ENCODE assay signal across 1 cellular context in the genomic region with DNA sequence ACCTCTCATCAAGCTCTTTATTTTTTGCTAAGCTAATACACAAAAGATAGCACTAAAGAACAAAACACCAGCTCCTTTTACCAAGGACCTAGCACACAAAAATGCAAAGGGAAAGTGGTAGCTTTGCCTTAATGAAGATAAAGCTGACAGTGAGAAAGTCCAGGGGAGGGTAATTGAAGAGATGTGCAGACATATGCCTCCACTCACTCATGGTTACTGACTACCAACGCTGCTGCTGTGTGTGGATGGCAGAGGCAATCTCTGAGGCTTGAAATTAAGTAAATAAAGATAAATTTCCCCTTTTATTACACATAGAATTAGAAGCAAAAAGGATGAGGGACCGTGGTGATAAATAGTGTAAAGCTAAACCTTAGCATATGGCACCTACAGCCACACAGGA.
A peak's percentile ranks its signal among the peaks of the same experiment; 100 is the strongest.
TF ChIP-seq lines count a peak whose summit lies in the region.

No MANE protein-coding gene starts in this region.

TF ChIP-seq in SK-N-SH treated with all-trans-retinoic acid at 6 μM for 48 hours, 23 proteins besides CTCF, POLR2A, EP300 and RAD21 (continued from another document):
- no peak; the same call in 1 of the 2 replicates for TF ChIP-seq CSRNP3 (CRISPR knock-in tag; IDR thresholded peaks at IDR 0.05)
- peak; percentile 72; the same call in 1 of the 2 replicates for TF ChIP-seq ZNF70 (CRISPR knock-in tag; IDR thresholded peaks at IDR 0.05)
- TF ChIP-seq, protein P1, sequence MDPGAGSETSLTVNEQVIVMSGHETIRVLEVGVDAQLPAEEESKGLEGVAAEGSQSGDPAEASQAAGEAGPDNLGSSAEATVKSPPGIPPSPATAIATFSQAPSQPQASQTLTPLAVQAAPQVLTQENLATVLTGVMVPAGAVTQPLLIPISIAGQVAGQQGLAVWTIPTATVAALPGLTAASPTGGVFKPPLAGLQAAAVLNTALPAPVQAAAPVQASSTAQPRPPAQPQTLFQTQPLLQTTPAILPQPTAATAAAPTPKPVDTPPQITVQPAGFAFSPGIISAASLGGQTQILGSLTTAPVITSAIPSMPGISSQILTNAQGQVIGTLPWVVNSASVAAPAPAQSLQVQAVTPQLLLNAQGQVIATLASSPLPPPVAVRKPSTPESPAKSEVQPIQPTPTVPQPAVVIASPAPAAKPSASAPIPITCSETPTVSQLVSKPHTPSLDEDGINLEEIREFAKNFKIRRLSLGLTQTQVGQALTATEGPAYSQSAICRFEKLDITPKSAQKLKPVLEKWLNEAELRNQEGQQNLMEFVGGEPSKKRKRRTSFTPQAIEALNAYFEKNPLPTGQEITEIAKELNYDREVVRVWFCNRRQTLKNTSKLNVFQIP (CRISPR knock-in tag; IDR thresholded peaks at IDR 0.05; ENCODE audit: borderline replicate concordance, low read depth) = peak; percentile 39; the same call in 1 of the 2 replicates
- TF ChIP-seq TOX (CRISPR knock-in tag; IDR thresholded peaks at IDR 0.05; ENCODE audit: borderline replicate concordance) = peak; percentile 28; the same call in 1 of the 2 replicates
- peak; percentile 94 for TF ChIP-seq TSHZ2 (CRISPR knock-in tag; IDR thresholded peaks at IDR 0.05)
- TF ChIP-seq ISL1 (CRISPR knock-in tag; IDR thresholded peaks at IDR 0.05) = peak; percentile 89
- peak; percentile 40 for TF ChIP-seq ZFP30 (CRISPR knock-in tag; IDR thresholded peaks at IDR 0.05)
- peak; percentile 95 for TF ChIP-seq TCF4 (CRISPR knock-in tag; IDR thresholded peaks at IDR 0.05; ENCODE audit: borderline replicate concordance)
- TF ChIP-seq SNAI2 (CRISPR knock-in tag; IDR thresholded peaks at IDR 0.05) = peak; percentile 93
- TF ChIP-seq ZFP3 (CRISPR knock-in tag; IDR thresholded peaks at IDR 0.05) = no peak; the same call in 1 of the 2 replicates
- TF ChIP-seq, protein P2, sequence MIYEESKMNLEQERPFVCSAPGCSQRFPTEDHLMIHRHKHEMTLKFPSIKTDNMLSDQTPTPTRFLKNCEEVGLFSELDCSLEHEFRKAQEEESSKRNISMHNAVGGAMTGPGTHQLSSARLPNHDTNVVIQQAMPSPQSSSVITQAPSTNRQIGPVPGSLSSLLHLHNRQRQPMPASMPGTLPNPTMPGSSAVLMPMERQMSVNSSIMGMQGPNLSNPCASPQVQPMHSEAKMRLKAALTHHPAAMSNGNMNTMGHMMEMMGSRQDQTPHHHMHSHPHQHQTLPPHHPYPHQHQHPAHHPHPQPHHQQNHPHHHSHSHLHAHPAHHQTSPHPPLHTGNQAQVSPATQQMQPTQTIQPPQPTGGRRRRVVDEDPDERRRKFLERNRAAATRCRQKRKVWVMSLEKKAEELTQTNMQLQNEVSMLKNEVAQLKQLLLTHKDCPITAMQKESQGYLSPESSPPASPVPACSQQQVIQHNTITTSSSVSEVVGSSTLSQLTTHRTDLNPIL (CRISPR knock-in tag; IDR thresholded peaks at IDR 0.05; ENCODE audit: low read depth) = 0 out of 2 replicates have a peak, but pooled peaks have one; percentile 14
- no peak for TF ChIP-seq ESRRG (CRISPR knock-in tag; IDR thresholded peaks at IDR 0.05)
